In the genomic region with DNA sequence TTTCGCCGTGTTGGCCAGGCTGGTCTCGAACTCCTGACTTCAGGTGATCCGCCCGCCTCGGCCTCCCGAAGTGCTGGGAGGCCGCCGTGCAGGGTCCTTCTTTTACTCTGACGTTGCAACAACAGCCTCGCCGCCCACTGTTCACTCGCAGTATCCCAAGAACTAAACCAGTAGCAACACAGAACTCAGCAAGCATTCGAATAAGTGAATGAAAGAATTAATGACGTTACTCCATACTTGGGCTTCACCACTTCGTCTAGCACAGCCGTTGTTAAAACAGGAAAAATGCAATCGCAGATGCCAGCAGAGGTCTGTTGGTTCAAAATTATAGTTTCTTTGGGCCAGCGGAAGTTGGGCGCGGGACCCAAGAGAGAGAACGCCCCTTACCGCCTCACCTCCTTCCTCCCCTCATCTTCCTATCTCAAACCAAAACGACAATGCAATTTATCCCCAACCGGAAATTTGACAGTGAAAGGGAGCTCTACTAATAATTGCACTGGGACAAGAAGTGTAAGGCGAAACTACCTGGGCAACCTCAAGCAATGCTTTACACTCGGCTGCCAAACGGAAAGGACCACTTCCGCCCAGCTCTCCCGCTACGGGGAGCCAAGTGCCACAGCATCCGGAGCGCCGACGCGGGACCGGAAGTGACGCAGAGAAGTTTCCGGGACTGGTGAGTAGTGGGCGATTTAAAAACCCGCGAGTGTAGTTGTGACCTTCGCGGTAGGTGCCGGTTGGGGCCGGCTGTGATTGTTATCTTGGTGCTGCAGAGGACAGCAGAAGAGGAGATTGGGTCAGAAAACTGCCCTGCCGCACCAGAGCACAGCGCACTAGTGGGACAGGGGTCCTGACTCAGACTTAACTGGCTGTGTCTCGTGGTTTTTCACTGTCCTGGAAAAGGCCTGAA, we compare ENCODE assay signal across 8 cellular contexts. TPM values are rescaled to one million over a fixed set of nuclear protein-coding genes. Genes with fewer than 3 reads are reported as not detected.
DNase-seq lines count a peak whose midpoint lies in the region; ATAC-seq, FAIRE-seq and TF ChIP-seq lines count a peak whose summit lies in the region.

A gene with protein sequence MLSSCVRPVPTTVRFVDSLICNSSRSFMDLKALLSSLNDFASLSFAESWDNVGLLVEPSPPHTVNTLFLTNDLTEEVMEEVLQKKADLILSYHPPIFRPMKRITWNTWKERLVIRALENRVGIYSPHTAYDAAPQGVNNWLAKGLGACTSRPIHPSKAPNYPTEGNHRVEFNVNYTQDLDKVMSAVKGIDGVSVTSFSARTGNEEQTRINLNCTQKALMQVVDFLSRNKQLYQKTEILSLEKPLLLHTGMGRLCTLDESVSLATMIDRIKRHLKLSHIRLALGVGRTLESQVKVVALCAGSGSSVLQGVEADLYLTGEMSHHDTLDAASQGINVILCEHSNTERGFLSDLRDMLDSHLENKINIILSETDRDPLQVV (plus strand): TSS at position 653 of the 907 bp plus-strand sequence. CDS start 2,573 bp downstream, outside the sequence.
Gene PPIL3, minus strand, starts transcription at position 359 of the 907 bp plus-strand sequence. CDS start 1,462 bp downstream, outside the sequence.

- H3K9ac ChIP-seq in Loucy (ENCODE audit: low read depth, low read length, poor library complexity, severe bottlenecking) = peak within 1 kb of the TSS; percentile 91

- H3K9me3 ChIP-seq in Loucy (ENCODE audit: insufficient read depth, low read depth, low read length) = no peaks in the 10 kb centered on the region

- H3K4me3 Mint-ChIP-seq in natural killer cell treated with Interleukin-12 subunit alpha and Interleukin-12 subunit beta and Interleukin-15 and Interleukin-18, amount 100 ng/mL, for 72 hours = peak within 1 kb of the TSS; percentile 99

- peak within 1 kb of the TSS; percentile 97 for H3K4me2 ChIP-seq in Loucy (ENCODE audit: low read depth, low read length, poor library complexity, severe bottlenecking)

- ATAC-seq in natural killer cell treated with Interleukin-12 subunit alpha and Interleukin-12 subunit beta and Interleukin-15 and Interleukin-18, amount 100 ng/mL, for 72 hours = peak; percentile 95
- ATAC-seq in stimulated activated naive CD8-positive, alpha-beta T cell treated with anti-CD3 and anti-CD28 coated beads, Interleukin-15, Interleukin-2, amounts not matched to agents 100 U/mL and 50 U/mL, for 24 hours = peak; percentile 90

- peaks cover 35 to 45% of the 10 kb centered on the region in 2 donors for H3K4me1 Mint-ChIP-seq in natural killer cell treated with Interleukin-12 subunit alpha and Interleukin-12 subunit beta and Interleukin-15 and Interleukin-18, amount 100 ng/mL, for 72 hours (ENCODE audit: low read depth in 2 of 2)

- H3K27me3 Mint-ChIP-seq in natural killer cell treated with Interleukin-12 subunit alpha and Interleukin-12 subunit beta and Interleukin-15 and Interleukin-18, amount 100 ng/mL, for 72 hours = no peaks in the 10 kb centered on the region

- peak within 1 kb of the TSS; percentile 84 for H2AFZ ChIP-seq in Loucy (ENCODE audit: low read length)

- H3K4me1 ChIP-seq in Loucy (ENCODE audit: insufficient read depth, low read length, poor library complexity, severe bottlenecking) = peaks cover 41% of the 10 kb centered on the region

- no peaks in the 10 kb centered on the region for H3K27me3 ChIP-seq in Loucy (ENCODE audit: insufficient read depth, low read length, poor library complexity, severe bottlenecking)

- H3F3A ChIP-seq in Loucy (ENCODE audit: low read depth) = peaks cover 19% of the 10 kb centered on the region

- TF ChIP-seq POLR2A in H54 (IDR thresholded peaks at IDR 0.05; ENCODE audit: low read depth, low read length) = peak; percentile 50; the same call in 1 of the 2 replicates
- peak; percentile 72 for TF ChIP-seq POLR2A in Raji (IDR thresholded peaks at IDR 0.05; ENCODE audit: insufficient read depth, low read depth, low read length)

- peak within 1 kb of the TSS; percentile 100 for H3K4me3 ChIP-seq in Loucy (ENCODE audit: low read length, poor library complexity, severe bottlenecking)

- no peaks in the 10 kb centered on the region for H4K20me1 ChIP-seq in Loucy (ENCODE audit: insufficient read depth, low read length, poor library complexity, severe bottlenecking)

- peak within 1 kb of the TSS; percentile 99 to 100 for H3K27ac Mint-ChIP-seq in natural killer cell treated with Interleukin-12 subunit alpha and Interleukin-12 subunit beta and Interleukin-15 and Interleukin-18, amount 100 ng/mL, for 72 hours

- peak; percentile 97 for DNase-seq in EH (ENCODE audit: low read depth)
- peak; percentile 85 for DNase-seq in H54 (ENCODE audit: insufficient read length, low spot score)
- peak; percentile 96 for DNase-seq in activated T-helper 9 cell treated with anti-CD3 and anti-CD28 coated beads, Interleukin-2, amount 50 U/mL, for 16 hours (ENCODE audit: low read depth)
- peak; percentile 97 for DNase-seq in fibroblast of peridontal ligament (ENCODE audit: extremely low read depth)
- DNase-seq in natural killer cell treated with Interleukin-12 subunit alpha and Interleukin-12 subunit beta and Interleukin-15 and Interleukin-18, amount 100 ng/mL, for 72 hours (ENCODE audit: low spot score) = peak; percentile 98
- peak; percentile 97 for DNase-seq in stimulated activated naive CD8-positive, alpha-beta T cell treated with anti-CD3 and anti-CD28 coated beads, Interleukin-15, Interleukin-2, amounts not matched to agents 100 U/mL and 50 U/mL, for 24 hours

- TF ChIP-seq CTCF in Loucy (conservative IDR thresholded peaks at IDR 0.05; ENCODE audit: low read length) = no peak

- H3K9me3 Mint-ChIP-seq in natural killer cell treated with Interleukin-12 subunit alpha and Interleukin-12 subunit beta and Interleukin-15 and Interleukin-18, amount 100 ng/mL, for 72 hours = no peaks in the 10 kb centered on the region

- H3K36me3 Mint-ChIP-seq in natural killer cell treated with Interleukin-12 subunit alpha and Interleukin-12 subunit beta and Interleukin-15 and Interleukin-18, amount 100 ng/mL, for 72 hours = no peaks in the 10 kb centered on the region

- no peaks in the 10 kb centered on the region for H3K9me2 ChIP-seq in Loucy (replicated peaks; ENCODE audit: low read depth, low read length)

- no peaks in the 10 kb centered on the region for H3K36me3 ChIP-seq in Loucy (ENCODE audit: insufficient read depth, low read length)

- peaks cover 70% of the 10 kb centered on the region for H3K79me2 ChIP-seq in Loucy (ENCODE audit: insufficient read depth, low read length)

- peak; percentile 79 for FAIRE-seq in H54 (lab: Jason Lieb, UNC)

RNA-seq across cellular contexts. Expression of the first gene that starts in this region (rescaled TPM):
- 10 to 100 TPM; 23.2 to 37.8 TPM for total RNA-seq in natural killer cell treated with Interleukin-12 subunit alpha and Interleukin-12 subunit beta and Interleukin-15 and Interleukin-18, amount 100 ng/mL, for 72 hours

RNA-seq across cellular contexts. Expression of gene PPIL3, which starts in this region (rescaled TPM):
- 10 to 100 TPM; 21.8 to 35.0 TPM for total RNA-seq in natural killer cell treated with Interleukin-12 subunit alpha and Interleukin-12 subunit beta and Interleukin-15 and Interleukin-18, amount 100 ng/mL, for 72 hours

Comparison
In these comparisons a context has a peak if more than half of its experiments do, and no peak if none do; other contexts are left out.
1. Peak in every context shown above with its lines: DNase-seq, ATAC-seq and H3K4me3 ChIP-seq.